In the genomic region with DNA sequence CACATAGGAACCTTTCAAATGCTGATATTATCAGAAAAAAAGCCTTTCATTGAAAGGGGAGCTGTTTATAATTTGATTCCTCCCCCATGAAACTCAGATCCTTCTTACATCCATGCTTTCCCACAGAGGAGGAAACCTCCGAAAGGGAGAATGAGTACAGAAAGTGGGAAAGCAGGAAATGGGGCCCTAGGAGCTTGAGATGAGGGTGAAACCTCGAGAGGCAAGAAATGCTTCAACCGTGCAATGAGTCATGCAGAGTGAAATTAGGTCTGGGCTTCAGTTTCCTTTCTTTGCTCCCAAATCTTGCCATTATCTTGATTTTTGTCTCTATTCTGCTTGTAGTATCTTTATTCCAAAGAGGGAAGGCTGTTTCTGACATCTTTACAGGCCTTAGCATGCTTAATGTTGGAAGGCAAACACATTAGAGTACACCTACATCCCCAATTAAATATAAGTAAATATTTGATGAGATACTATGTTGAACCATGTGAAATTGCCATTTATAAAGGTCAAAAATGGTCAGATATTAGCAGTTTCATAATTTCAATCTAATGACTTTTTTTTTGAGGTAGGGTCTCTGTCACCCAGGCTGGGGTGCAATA, we compare ENCODE assay signal across 1 cellular context.
TF ChIP-seq lines count a peak whose summit lies in the region.

No MANE protein-coding gene starts in this region.

TF ChIP-seq in HEK293T, 16 proteins besides CTCF, POLR2A, EP300 and RAD21 (continued from another document):
- no peak for TF ChIP-seq FOXM1 (IDR thresholded peaks at IDR 0.05; ENCODE audit: borderline replicate concordance)
- no peak for TF ChIP-seq CTBP1 (IDR thresholded peaks at IDR 0.05; ENCODE audit: borderline replicate concordance)
- TF ChIP-seq, protein P1, sequence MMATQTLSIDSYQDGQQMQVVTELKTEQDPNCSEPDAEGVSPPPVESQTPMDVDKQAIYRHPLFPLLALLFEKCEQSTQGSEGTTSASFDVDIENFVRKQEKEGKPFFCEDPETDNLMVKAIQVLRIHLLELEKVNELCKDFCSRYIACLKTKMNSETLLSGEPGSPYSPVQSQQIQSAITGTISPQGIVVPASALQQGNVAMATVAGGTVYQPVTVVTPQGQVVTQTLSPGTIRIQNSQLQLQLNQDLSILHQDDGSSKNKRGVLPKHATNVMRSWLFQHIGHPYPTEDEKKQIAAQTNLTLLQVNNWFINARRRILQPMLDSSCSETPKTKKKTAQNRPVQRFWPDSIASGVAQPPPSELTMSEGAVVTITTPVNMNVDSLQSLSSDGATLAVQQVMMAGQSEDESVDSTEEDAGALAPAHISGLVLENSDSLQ (IDR thresholded peaks at IDR 0.05), result no peak
- TF ChIP-seq SP1 (IDR thresholded peaks at IDR 0.05), result no peak
- TF ChIP-seq ARNT (IDR thresholded peaks at IDR 0.05), result no peak
- TF ChIP-seq L3MBTL2 (conservative IDR thresholded peaks at IDR 0.05), result no peak
- TF ChIP-seq NFRKB (IDR thresholded peaks at IDR 0.05), result no peak
- TF ChIP-seq HDGF (IDR thresholded peaks at IDR 0.05; ENCODE audit: borderline replicate concordance), result no peak
- no peak for TF ChIP-seq ELF4 (IDR thresholded peaks at IDR 0.05)
- no peak for TF ChIP-seq SUZ12 (IDR thresholded peaks at IDR 0.05)
